13 cellular contexts compared by ENCODE assay signal in the genomic region with DNA sequence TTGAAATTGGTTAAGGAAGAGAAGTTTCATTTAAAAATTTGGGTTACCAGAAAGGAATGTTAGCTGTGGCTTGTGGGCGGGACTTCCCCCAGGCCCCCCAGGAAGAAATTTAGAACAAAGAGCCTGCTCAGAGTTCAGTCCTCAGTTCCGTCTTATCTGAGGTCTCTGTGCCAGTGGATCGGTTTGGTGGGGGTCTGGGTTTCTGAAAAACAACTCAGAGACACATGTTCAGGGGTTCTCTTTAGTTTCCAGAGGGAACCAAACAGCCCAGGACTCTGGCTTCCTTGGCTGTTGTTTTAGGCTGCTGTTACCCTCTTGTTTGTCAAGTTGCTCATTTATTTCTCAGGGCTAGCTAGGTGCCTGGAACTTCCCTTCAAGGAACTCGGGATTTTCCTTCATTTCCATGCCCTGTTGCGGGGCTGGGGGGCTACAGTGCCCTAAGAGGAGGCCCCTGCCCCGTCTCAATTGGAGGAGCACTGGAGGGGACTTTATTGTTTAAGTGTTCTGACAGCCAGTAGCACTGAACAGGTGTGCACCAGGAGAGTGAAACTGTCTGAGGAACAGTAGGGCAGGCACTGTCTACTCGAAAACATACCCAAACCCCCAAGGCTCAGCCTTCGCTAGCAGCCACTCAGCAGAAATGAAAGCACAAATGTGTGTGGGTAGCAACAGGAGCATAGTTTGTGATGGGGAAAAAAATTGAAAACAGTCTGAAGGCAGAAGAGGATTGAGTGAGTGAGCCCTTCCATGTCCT. TPM values are rescaled to one million over a fixed set of nuclear protein-coding genes. Genes with fewer than 3 reads are reported as not detected.
DNase-seq lines count a peak whose midpoint lies in the region; ATAC-seq, FAIRE-seq and TF ChIP-seq lines count a peak whose summit lies in the region.
"Had no signal": no experiment of that assay in that cellular context is flagged by ENCODE, and none has a peak within 500 bp of the region (broad histone marks: within the 10 kb centered on the region; RNA-seq: fewer than 3 reads in every experiment).

No MANE protein-coding gene starts in this region.

- TF ChIP-seq CTCF in HFFc6 (IDR thresholded peaks at IDR 0.05) = no peak

- no peak for TF ChIP-seq POLR2A in GM12891 (IDR thresholded peaks at IDR 0.05; ENCODE audit: low read depth, low read length)

- H3K4me3 Mint-ChIP-seq in HFFc6 = no peak overlapping the region

- peak; percentile 92 for FAIRE-seq in GM12891 (lab: Jason Lieb, UNC)

- H3K27ac Mint-ChIP-seq in activated naive CD4-positive, alpha-beta T cell treated with anti-CD3 and anti-CD28 coated beads, Interleukin-2, amount 50 U/mL, for 72 hours = peak overlapping the region; percentile 22 to 84
- H3K27ac Mint-ChIP-seq in HFFc6 = no peak overlapping the region

- H3K4me1 Mint-ChIP-seq in HFFc6 (ENCODE audit: low read depth) = peaks cover 10% of the 10 kb centered on the region; the same call in 1 of the 2 replicates

- ATAC-seq in GM19455 (IDR thresholded peaks at IDR 0.05; ENCODE audit: unreplicated experiment) (peak; percentile 92), HG03045 (IDR thresholded peaks at IDR 0.05; ENCODE audit: unreplicated experiment) (peak; percentile 88)
- ATAC-seq in activated naive CD4-positive, alpha-beta T cell treated with anti-CD3 and anti-CD28 coated beads, Interleukin-2, amount 50 U/mL, for 72 hours = peak in 1 of 2 donors; percentile 44

- peaks cover 19% of the 10 kb centered on the region for H3K27me3 Mint-ChIP-seq in HFFc6 (ENCODE audit: insufficient read depth)

- peak; percentile 57 for DNase-seq in GM12891 (ENCODE audit: insufficient read length, low spot score)
- DNase-seq in activated naive CD4-positive, alpha-beta T cell treated with anti-CD3 and anti-CD28 coated beads, Interleukin-2, amount 50 U/mL, for 72 hours (ENCODE audit: low spot score in 2 of 2) = no peak
- no peak for DNase-seq in NCI-H510A (lab: John Stamatoyannopoulos, UW)
- DNase-seq in NCI-H1436 treated with DMSO at 0.1 percent for 48 hours (lab: John Stamatoyannopoulos, UW) = no peak
- no peak for DNase-seq in activated gamma-delta T cell (lab: John Stamatoyannopoulos, UW)
- DNase-seq in HFFc6 = no peak
- DNase-seq: activated CD4-positive, alpha-beta T cell treated with anti-CD3 and anti-CD28 coated beads for 48 hours; DMS79 treated with DMSO at 0.1 percent for 48 hours; stomach had no signal

- no peaks in the 10 kb centered on the region for H3K9me3 Mint-ChIP-seq in activated naive CD4-positive, alpha-beta T cell treated with anti-CD3 and anti-CD28 coated beads, Interleukin-2, amount 50 U/mL, for 72 hours
- no peaks in the 10 kb centered on the region for H3K9me3 Mint-ChIP-seq in HFFc6

- H3K36me3 Mint-ChIP-seq in activated naive CD4-positive, alpha-beta T cell treated with anti-CD3 and anti-CD28 coated beads, Interleukin-2, amount 50 U/mL, for 72 hours = no peaks in the 10 kb centered on the region
- H3K36me3 Mint-ChIP-seq in HFFc6 (ENCODE audit: low read depth) = no peaks in the 10 kb centered on the region

TF ChIP-seq in GM12891, 5 proteins besides CTCF, POLR2A, EP300 and RAD21:
- TF ChIP-seq SPI1 (IDR thresholded peaks at IDR 0.05; ENCODE audit: low read depth, low read length) (no peak), POLR2AphosphoS5 (IDR thresholded peaks at IDR 0.05; ENCODE audit: low read depth, low read length) (no peak), POU2F2 (IDR thresholded peaks at IDR 0.05; ENCODE audit: low read depth, low read length) (no peak), PAX5 (IDR thresholded peaks at IDR 0.05; ENCODE audit: insufficient read depth, low read length, severe bottlenecking) (no peak), TAF1 (IDR thresholded peaks at IDR 0.05; ENCODE audit: low read depth, low read length) (no peak)
TF ChIP-seq in GM12891: peak in this region for 0.

RNA-seq across cellular contexts. Expression of a gene that starts 59.9 kb away (rescaled TPM):
- 53.2 TPM for polyA plus RNA-seq in GM12891 (2012; ENCODE audit: low read depth, missing spikeins)
- total RNA-seq in activated naive CD4-positive, alpha-beta T cell treated with anti-CD3 and anti-CD28 coated beads, Interleukin-2, amount 50 U/mL, for 72 hours = 1 to 10 TPM in 1 of 2 donors, under 1 TPM in 1; 0.68 to 1.7 TPM
- not detected for total RNA-seq in HFFc6 (2021; fragmentation: NEBNext Ultra II Directional; extraction: Animal tissue kit (Norgen Biotek cat#: 25700))
- total RNA-seq: dermis microvascular lymphatic vessel endothelial cell, HT1080 had no signal
